In genomic region chr10:108005627-108006026, GRCh38 we compare ENCODE assay signal across 23 cellular contexts.
DNase-seq lines count a peak whose midpoint lies in the region; ATAC-seq and TF ChIP-seq lines count a peak whose summit lies in the region.
"Had no signal": no experiment of that assay in that cellular context is flagged by ENCODE, and none has a peak within 500 bp of the region (broad histone marks: within the 10 kb centered on the region; RNA-seq: fewer than 3 reads in every experiment).

No MANE protein-coding gene starts in this region.

- H3K9me3 Mint-ChIP-seq in T-helper 1 cell treated with Interleukin-12 subunit alpha and Interleukin-12 subunit beta and Interleukin-4 antibody, amounts not matched to agents 30 μg/mL and 1 μg/mL, for 36 hours = peaks cover 27% of the 10 kb centered on the region

- H3K36me3 Mint-ChIP-seq in T-helper 1 cell treated with Interleukin-12 subunit alpha and Interleukin-12 subunit beta and Interleukin-4 antibody, amounts not matched to agents 30 μg/mL and 1 μg/mL, for 36 hours (ENCODE audit: low read depth) = no peaks in the 10 kb centered on the region
- H3K36me3 Mint-ChIP-seq: CD4-positive, alpha-beta memory T cell had no signal

- H3K27ac Mint-ChIP-seq in T-helper 1 cell treated with Interleukin-12 subunit alpha and Interleukin-12 subunit beta and Interleukin-4 antibody, amounts not matched to agents 30 μg/mL and 1 μg/mL, for 36 hours = peak overlapping the region; percentile 2
- H3K27ac Mint-ChIP-seq: CD4-positive, alpha-beta memory T cell; GM23338 had no signal

- H3K4me1 Mint-ChIP-seq in T-helper 1 cell treated with Interleukin-12 subunit alpha and Interleukin-12 subunit beta and Interleukin-4 antibody, amounts not matched to agents 30 μg/mL and 1 μg/mL, for 36 hours (ENCODE audit: low read depth) = peaks cover 3% of the 10 kb centered on the region
- H3K4me1 Mint-ChIP-seq: CD4-positive, alpha-beta memory T cell; GM23338 had no signal

- DNase-seq in T-helper 1 cell = no peak
- DNase-seq in RPMI7951 (ENCODE audit: low read depth) = peak; percentile 3
- DNase-seq in epithelial cell of esophagus (ENCODE audit: low read depth) = peak; percentile 52
- DNase-seq in HCEC 1CT = no peak
- DNase-seq in MV-4-11 (lab: John Stamatoyannopoulos, UW) = no peak
- DNase-seq in NCI-H446 (lab: John Stamatoyannopoulos, UW) = no peak
- DNase-seq: CD4-positive, alpha-beta memory T cell; Kasumi-1; NCI-H1092 treated with DMSO at 0.1 percent for 48 hours; NCI-H1436 treated with DMSO at 0.1 percent for 48 hours; NCI-H2029; NCI-H345; NCI-H524 treated with DMSO at 0.1 percent for 48 hours; NCI-H82; RPMI8226; SHP77 treated with DMSO at 0.1 percent for 48 hours; SW 1271 had no signal

- H3K4me3 Mint-ChIP-seq in T-helper 1 cell treated with Interleukin-12 subunit alpha and Interleukin-12 subunit beta and Interleukin-4 antibody, amounts not matched to agents 30 μg/mL and 1 μg/mL, for 36 hours = no peak overlapping the region
- H3K4me3 Mint-ChIP-seq: CD4-positive, alpha-beta memory T cell; GM23338 had no signal

- H3K27me3 Mint-ChIP-seq in T-helper 1 cell treated with Interleukin-12 subunit alpha and Interleukin-12 subunit beta and Interleukin-4 antibody, amounts not matched to agents 30 μg/mL and 1 μg/mL, for 36 hours (ENCODE audit: low read depth) = no peaks in the 10 kb centered on the region
- H3K27me3 Mint-ChIP-seq: CD4-positive, alpha-beta memory T cell had no signal

- ATAC-seq in HG03432 (IDR thresholded peaks at IDR 0.05; ENCODE audit: unreplicated experiment) = peak; percentile 45
- ATAC-seq: GM23338 had no signal

- TF ChIP-seq CTCF in epithelial cell of esophagus (IDR thresholded peaks at IDR 0.05; ENCODE audit: insufficient read depth, low read depth, low read length, missing control alignments) = no peak

- no peak overlapping the region for H3K4me3 ChIP-seq in epithelial cell of esophagus (ENCODE audit: low read length)
- H3K4me3 ChIP-seq: BLaER1 treated with 17β-estradiol and CSF1 and Interleukin-3, amounts not matched to agents 10 nM and 100 nM; GM23338; HAP-1; SK-N-MC had no signal

Comparison
In these comparisons a context has a peak if more than half of its experiments do, and no peak if none do; other contexts are left out.
1. DNase-seq: peak in RPMI7951 (single experiment) and epithelial cell of esophagus (single experiment); none in T-helper 1 cell (0 of 5), HCEC 1CT (single experiment), MV-4-11 (single experiment) and NCI-H446 (0 of 2).